Comparison of ENCODE assay signal across 15 cellular contexts in genomic region chr9:121807069-121807917, GRCh38.
DNase-seq lines count a peak whose midpoint lies in the region; ATAC-seq and TF ChIP-seq lines count a peak whose summit lies in the region.
"Had no signal": no experiment of that assay in that cellular context is flagged by ENCODE, and none has a peak within 500 bp of the region (broad histone marks: within the 10 kb centered on the region; RNA-seq: fewer than 3 reads in every experiment).

No MANE protein-coding gene starts in this region.

- 41 to 47% methylated on average over 13 of the region's 13 CpGs for WGBS in lower leg skin, 2 donors

- TF ChIP-seq CTCF in RWPE2 (IDR thresholded peaks at IDR 0.05; ENCODE audit: poor library complexity, severe bottlenecking) (no peak), lower leg skin (IDR thresholded peaks at IDR 0.05) (no peak)

- intact Hi-C loops in lower leg skin (cut with DNase I; ENCODE audit: low total_unique reads), result no loop called here

- no peak overlapping the region for H3K9ac ChIP-seq in skeletal muscle satellite cell (ENCODE audit: low read depth, low read length)
- H3K9ac ChIP-seq: KMS-11 had no signal

- no peak overlapping the region for H3K27ac ChIP-seq in RWPE2 (ENCODE audit: poor library complexity, severe bottlenecking)
- H3K27ac ChIP-seq: KMS-11 had no signal

- no peaks in the 10 kb centered on the region for H3K36me3 ChIP-seq in H7 (replicated peaks; ENCODE audit: control insufficient read depth, insufficient read depth, low read length)
- no peaks in the 10 kb centered on the region for H3K36me3 ChIP-seq in RWPE2 (ENCODE audit: low read depth)
- H3K36me3 ChIP-seq in skeletal muscle satellite cell (ENCODE audit: insufficient read depth, low read length), result no peaks in the 10 kb centered on the region

- ATAC-seq in RWPE2 (ENCODE audit: low read depth) (peak; percentile 23; the same call in 1 of the 3 replicates), GM19397 (IDR thresholded peaks at IDR 0.05; ENCODE audit: unreplicated experiment) (no peak)
- ATAC-seq: HepG2 had no signal

- H3K4me1 ChIP-seq in RWPE2 (ENCODE audit: insufficient read depth, poor library complexity, severe bottlenecking) (no peaks in the 10 kb centered on the region), skeletal muscle satellite cell (ENCODE audit: control insufficient read depth, insufficient read depth, low read length) (peaks cover 6% of the 10 kb centered on the region)

- TF ChIP-seq POLR2A in lower leg skin (IDR thresholded peaks at IDR 0.05), result no peak

- H3K4me2 ChIP-seq in skeletal muscle satellite cell (ENCODE audit: low read length), result peak overlapping the region; percentile 51
- H3K4me2 ChIP-seq: KMS-11 had no signal

- H3K27me3 ChIP-seq in H7 (ENCODE audit: control insufficient read depth, insufficient read depth, low read length) (no peaks in the 10 kb centered on the region), RWPE2 (ENCODE audit: insufficient read depth, poor library complexity, severe bottlenecking) (no peaks in the 10 kb centered on the region), skeletal muscle satellite cell (ENCODE audit: control insufficient read depth, insufficient read depth, low read length) (peaks cover 3% of the 10 kb centered on the region)

- DNase-seq in H7 (peak; percentile 32), RWPE2 (ENCODE audit: low spot score) (no peak), lower leg skin (ENCODE audit: low spot score in 2 of 2) (peak; percentile 37 to 61), DMS79 treated with DMSO at 0.1 percent for 48 hours (lab: John Stamatoyannopoulos, UW) (no peak), NCI-H1417 (lab: John Stamatoyannopoulos, UW) (no peak)
- DNase-seq: CD4-positive, CD25-positive, alpha-beta regulatory T cell; GOT3; NCI-H1436 treated with DMSO at 0.1 percent for 48 hours; NCI-H2029 treated with DMSO at 0.1 percent for 48 hours; NCI-H774; Right ventricle myocardium superior had no signal

- H3K9me3 ChIP-seq in RWPE2 (ENCODE audit: severe bottlenecking), result no peaks in the 10 kb centered on the region
- no peaks in the 10 kb centered on the region for H3K9me3 ChIP-seq in skeletal muscle satellite cell (replicated peaks; ENCODE audit: low read length)

- H3K4me3 ChIP-seq in H7 (ENCODE audit: insufficient read depth, low read depth, low read length) (no peak overlapping the region), RWPE2 (ENCODE audit: severe bottlenecking) (no peak overlapping the region), lower leg skin (ENCODE audit: low read depth, poor library complexity, severe bottlenecking) (no peak overlapping the region), skeletal muscle satellite cell (ENCODE audit: low read length) (no peak overlapping the region)

Comparison
In these comparisons a context has a peak if more than half of its experiments do, and no peak if none do; other contexts are left out.
1. DNase-seq: peak in H7 (single experiment) and lower leg skin (2 of 2); none in RWPE2 (single experiment), DMS79 treated with DMSO at 0.1 percent for 48 hours (single experiment) and NCI-H1417 (0 of 3).